In genomic region chr18:41543815-41544214, GRCh38 we compare ENCODE assay signal across 20 cellular contexts.
DNase-seq lines count a peak whose midpoint lies in the region; ATAC-seq, FAIRE-seq and TF ChIP-seq lines count a peak whose summit lies in the region.
"Had no signal": no experiment of that assay in that cellular context is flagged by ENCODE, and none has a peak within 500 bp of the region (broad histone marks: within the 10 kb centered on the region; RNA-seq: fewer than 3 reads in every experiment).

No MANE protein-coding gene starts in this region.

- H3K4me3 ChIP-seq in IMR-90 (ENCODE audit: insufficient read depth, low read depth, low read length) (no peak overlapping the region), K562 (no peak overlapping the region), kidney (ENCODE audit: low read length in 2 of 2) (no peak overlapping the region)

- intact Hi-C loops in IMR-90 (cut with micrococcal nuclease): no loop called here
- intact Hi-C loops in K562 (cut with micrococcal nuclease): no loop called here
- intact Hi-C loops in kidney (cut with DNase I): no loop called here

- H2AK5ac ChIP-seq in IMR-90 (ENCODE audit: low read depth, low read length): no peak overlapping the region

- dilution Hi-C loops in IMR-90 (cut with HindIII; ENCODE audit: low sequenced_read_pairs, unreplicated experiment): no loop called here

- H3K4me2 ChIP-seq in IMR-90 (ENCODE audit: low read depth, low read length): no peak overlapping the region
- no peak overlapping the region for H3K4me2 ChIP-seq in K562 (ENCODE audit: insufficient read depth, low read length)

- no peaks in the 10 kb centered on the region for H3K4me1 ChIP-seq in IMR-90 (ENCODE audit: control insufficient read depth, insufficient read depth, low read length)
- no peaks in the 10 kb centered on the region for H3K4me1 ChIP-seq in K562 (replicated peaks in 1 of 2; ENCODE audit: control insufficient read depth in 2 of 2, insufficient read depth in 2 of 2, low read length in 2 of 2)
- H3K4me1 ChIP-seq in kidney (ENCODE audit: control insufficient read depth in 1 of 2, insufficient read depth in 1 of 2, low read depth in 1 of 2, low read length in 2 of 2): no peaks in the 10 kb centered on the region
- H3K4me1 ChIP-seq: BE2C had no signal

- no peak for FAIRE-seq in K562 (lab: Jason Lieb, UNC)
- no peak for FAIRE-seq in kidney (lab: Jason Lieb, UNC)
- FAIRE-seq: A204.1, GM12892, GM18507, H1 had no signal

- no peak overlapping the region for H2BK120ac ChIP-seq in IMR-90 (ENCODE audit: low read depth, low read length)

- H3K9me3 ChIP-seq in IMR-90 (ENCODE audit: control insufficient read depth, insufficient read depth, low read length): no peaks in the 10 kb centered on the region
- H3K9me3 ChIP-seq in K562 (replicated peaks; ENCODE audit: control insufficient read depth, insufficient read depth, low read depth, low read length): no peaks in the 10 kb centered on the region
- no peaks in the 10 kb centered on the region for H3K9me3 ChIP-seq in kidney (ENCODE audit: control insufficient read depth in 1 of 2, low read length in 2 of 2)
- H3K9me3 ChIP-seq: BE2C had no signal

- TF ChIP-seq CTCF in IMR-90 (conservative IDR thresholded peaks at IDR 0.05; ENCODE audit: low read depth, low read length) (no peak), K562 (IDR thresholded peaks at IDR 0.05 in 2 of 3, conservative IDR thresholded peaks at IDR 0.05 in 1 of 3; ENCODE audit: insufficient read depth in 2 of 3, low read depth in 1 of 3, low read length in 3 of 3) (no peak), kidney (IDR thresholded peaks at IDR 0.05; ENCODE audit: borderline replicate concordance, extremely low read depth, insufficient read depth) (no peak)

- H3K9ac ChIP-seq in IMR-90 (ENCODE audit: low read depth, low read length) (no peak overlapping the region), K562 (ENCODE audit: insufficient read depth in 1 of 2, low read depth in 2 of 2, low read length in 2 of 2) (no peak overlapping the region), kidney (ENCODE audit: low read length in 2 of 2) (no peak overlapping the region)

- H3K9me1 ChIP-seq in IMR-90 (ENCODE audit: insufficient read depth, low read length) (no peaks in the 10 kb centered on the region), K562 (ENCODE audit: control insufficient read depth, insufficient read depth, low read length) (no peaks in the 10 kb centered on the region)

- H3K14ac ChIP-seq in IMR-90 (replicated peaks; ENCODE audit: low read depth, low read length): no peak overlapping the region

- CTCF ChIA-PET in IMR-90 (lab: Yijun Ruan, JAX): no interaction called here
- CTCF ChIA-PET in K562 (lab: Yijun Ruan, JAX; ENCODE audit: low intra/inter-chr PET ratio): no interaction called here

- no peak overlapping the region for H4K91ac ChIP-seq in IMR-90 (ENCODE audit: insufficient read depth, low read depth, low read length)

- WGBS in IMR-90 (ENCODE audit: extremely low coverage in 2 of 2, insufficient read length in 1 of 2), 2 experiments: no CpG with 5 or more reads among the region's 1 CpG
- WGBS in K562 (ENCODE audit: insufficient coverage, low coverage, missing lambda C conversion rate): 0% methylated on average over 1 of the region's 1 CpG

- H3K27me3 ChIP-seq in IMR-90 (ENCODE audit: control insufficient read depth, insufficient read depth, low read length): no peaks in the 10 kb centered on the region
- H3K27me3 ChIP-seq in K562 (ENCODE audit: control insufficient read depth in 2 of 2, insufficient read depth in 2 of 2, low read length in 2 of 2): no peaks in the 10 kb centered on the region
- H3K27me3 ChIP-seq: BE2C had no signal

- H2BK5ac ChIP-seq in IMR-90 (ENCODE audit: low read depth, low read length, poor library complexity, severe bottlenecking): no peak overlapping the region

- no peak overlapping the region for H2BK20ac ChIP-seq in IMR-90 (ENCODE audit: low read depth, low read length)

- H4K8ac ChIP-seq in IMR-90 (ENCODE audit: low read depth in 2 of 2, low read length in 2 of 2): no peak overlapping the region

- H3K23ac ChIP-seq in IMR-90 (ENCODE audit: low read depth, low read length): no peak overlapping the region

- H2AFZ ChIP-seq in IMR-90 (replicated peaks; ENCODE audit: low read length, poor library complexity): no peak overlapping the region
- H2AFZ ChIP-seq in K562 (ENCODE audit: low read depth, low read length): no peak overlapping the region

- no peak overlapping the region for H2BK15ac ChIP-seq in IMR-90 (ENCODE audit: low read depth, low read length)

- H3K56ac ChIP-seq in IMR-90 (ENCODE audit: extremely low read depth, insufficient read depth, low read length): no peak overlapping the region

- H3K18ac ChIP-seq in IMR-90 (ENCODE audit: low read depth, low read length): no peak overlapping the region

- TF ChIP-seq POLR2A in IMR-90 (IDR thresholded peaks at IDR 0.05; ENCODE audit: low read depth, low read length) (no peak), K562 (conservative IDR thresholded peaks at IDR 0.05) (no peak)

- DNase-seq in IMR-90 (no peak), NCI-H2171 treated with DMSO at 0.1 percent for 48 hours (lab: John Stamatoyannopoulos, UW) (peak; percentile 73), K562 (ENCODE audit: extremely low read depth in 1 of 4, low spot score in 3 of 4) (no peak), kidney (no peak), activated gamma-delta T cell treated with Interleukin-2 at 50 U/mL for 16 hours (no peak)
- DNase-seq: ACHN; BE2C; C1 segment of cervical spinal cord; CD4-positive, CD25-positive, alpha-beta regulatory T cell; CD8-positive, alpha-beta memory T cell; COR-L47; DMS153; DMS79; GDM1; H9 had no signal

- POLR2A ChIA-PET in IMR-90 (lab: Charles Lee; ENCODE audit: unreplicated experiment) (no interaction called here), K562 (lab: Yijun Ruan, JAX) (no interaction called here)

- H2AK9ac ChIP-seq in IMR-90 (replicated peaks; ENCODE audit: low read depth, low read length, poor library complexity): no peak overlapping the region

- H4K20me1 ChIP-seq in IMR-90 (ENCODE audit: insufficient read depth, low read length) (no peaks in the 10 kb centered on the region), K562 (replicated peaks; ENCODE audit: control insufficient read depth, insufficient read depth, low read length) (no peaks in the 10 kb centered on the region)

- H3K79me2 ChIP-seq in K562 (ENCODE audit: control insufficient read depth, insufficient read depth, low read length): no peaks in the 10 kb centered on the region

- no peak for TF ChIP-seq RAD21 in IMR-90 (IDR thresholded peaks at IDR 0.05; ENCODE audit: low read length)
- no peak for TF ChIP-seq RAD21 in K562 (CRISPR knock-in tag; conservative IDR thresholded peaks at IDR 0.05 in 1 of 2, IDR thresholded peaks at IDR 0.05 in 1 of 2)

- in situ Hi-C loops in IMR-90 (cut with MboI; ENCODE audit: low sequenced_read_pairs) (no loop called here), K562 (cut with MboI) (no loop called here)

- BruUV-seq in IMR-90 (replicated peaks; lab: Mats Ljungman, UMichigan) (no TSS peak), K562 (replicated peaks; lab: Mats Ljungman, UMichigan) (no TSS peak)

- H3K36me3 ChIP-seq in IMR-90 (ENCODE audit: control insufficient read depth, insufficient read depth, low read length) (no peaks in the 10 kb centered on the region), K562 (ENCODE audit: control insufficient read depth, insufficient read depth, low read length) (no peaks in the 10 kb centered on the region), kidney (ENCODE audit: control insufficient read depth in 1 of 2, insufficient read depth in 2 of 2, low read length in 2 of 2) (no peaks in the 10 kb centered on the region)
- H3K36me3 ChIP-seq: BE2C had no signal

- no peak overlapping the region for H3K4ac ChIP-seq in IMR-90 (ENCODE audit: low read depth, low read length)

- TF ChIP-seq EP300 in K562 (IDR thresholded peaks at IDR 0.05; ENCODE audit: low read length): no peak

- H3K27ac ChIP-seq in IMR-90 (ENCODE audit: insufficient read depth, low read length) (no peak overlapping the region), K562 (ENCODE audit: extremely low read depth, low read depth, low read length) (no peak overlapping the region), kidney (ENCODE audit: low read depth in 2 of 2, low read length in 2 of 2) (no peak overlapping the region)

- no peaks in the 10 kb centered on the region for H3K79me1 ChIP-seq in IMR-90 (ENCODE audit: low read depth in 1 of 2, low read length in 2 of 2)

- H4K5ac ChIP-seq in IMR-90 (ENCODE audit: low read depth, low read length): no peak overlapping the region

- no peak for ATAC-seq in IMR-90 (ENCODE audit: low read depth)
- no peak for ATAC-seq in K562
- ATAC-seq in esophagus mucosa: no peak

TF ChIP-seq in IMR-90, 13 proteins besides CTCF, POLR2A, EP300 and RAD21:
- TF ChIP-seq MAFK (IDR thresholded peaks at IDR 0.05; ENCODE audit: low read depth, low read length) (peak; percentile 51; the same call in 1 of the 2 replicates), ELK1 (IDR thresholded peaks at IDR 0.05; ENCODE audit: borderline replicate concordance, low read depth, low read length) (no peak)
TF ChIP-seq in IMR-90: peak in this region for 1.

TF ChIP-seq in K562, 482 proteins besides CTCF, POLR2A, EP300 and RAD21:
- TF ChIP-seq MAFF (IDR thresholded peaks at IDR 0.05; ENCODE audit: low read length): peak; percentile 21; the same call in 1 of the 2 replicates
- TF ChIP-seq HMGXB4 (CRISPR knock-in tag; IDR thresholded peaks at IDR 0.05): no peak
TF ChIP-seq in K562: peak in this region for 1.
